ENCODE assay signal across 8 cellular contexts in genomic region chr16:69132424-69133252, GRCh38. TPM values are rescaled to one million over a fixed set of nuclear protein-coding genes. Genes with fewer than 3 reads are reported as not detected.
A peak's percentile ranks its signal among the peaks of the same experiment; 100 is the strongest.
DNase-seq lines count a peak whose midpoint lies in the region; ATAC-seq and TF ChIP-seq lines count a peak whose summit lies in the region.

Gene CHTF8 (minus strand): TSS chr16:69132588. CDS start chr16:69121458, 11,130 bp downstream.
Gene UTP4 (plus strand): TSS chr16:69132649. CDS start chr16:69133460, 811 bp downstream.

- peaks cover 7% of the 10 kb centered on the region for H3K36me3 ChIP-seq in CD8-positive, alpha-beta T cell (ENCODE audit: insufficient read depth, low read length)
- peaks cover 34% of the 10 kb centered on the region for H3K36me3 ChIP-seq in OCI-LY3 (replicated peaks; ENCODE audit: low read depth, low read length)
- no peaks in the 10 kb centered on the region for H3K36me3 ChIP-seq in mucosa of descending colon (ENCODE audit: low read depth)

- H3K4me2 ChIP-seq in OCI-LY3 (ENCODE audit: low read length) = peak within 1 kb of the TSS; percentile 91

- TF ChIP-seq CTCF in CD8-positive, alpha-beta T cell (IDR thresholded peaks at IDR 0.05) = no peak
- TF ChIP-seq CTCF in OCI-LY3 (IDR thresholded peaks at IDR 0.05; ENCODE audit: low read depth, low read length) (no peak), epithelial cell of esophagus (IDR thresholded peaks at IDR 0.05; ENCODE audit: insufficient read depth, low read depth, low read length, missing control alignments) (no peak), mucosa of descending colon (IDR thresholded peaks at IDR 0.05) (no peak)

- H3K4me3 Mint-ChIP-seq in CD8-positive, alpha-beta T cell = peak within 1 kb of the TSS; percentile 94

- H3K27ac ChIP-seq in CD8-positive, alpha-beta T cell (ENCODE audit: low read depth, low read length) = peak within 1 kb of the TSS; percentile 77
- H3K27ac ChIP-seq in OCI-LY3 (ENCODE audit: low read length) = peak within 1 kb of the TSS; percentile 78

- H3K9me3 ChIP-seq in CD8-positive, alpha-beta T cell (ENCODE audit: low read length) = no peaks in the 10 kb centered on the region
- H3K9me3 ChIP-seq in OCI-LY3 (ENCODE audit: insufficient read depth, low read length) = no peaks in the 10 kb centered on the region
- H3K9me3 ChIP-seq in mucosa of descending colon = no peaks in the 10 kb centered on the region

- no peaks in the 10 kb centered on the region for H3K9me3 Mint-ChIP-seq in CD8-positive, alpha-beta T cell

- no peaks in the 10 kb centered on the region for H3K27me3 Mint-ChIP-seq in CD8-positive, alpha-beta T cell (ENCODE audit: low read depth)

- intact Hi-C loops in CD8-positive, alpha-beta T cell (cut with DNase I, micrococcal nuclease) = loop anchor here (1.0 to 10.0 kb wide), 8 partner anchors 54 to 885 kb away; partner anchors contain the start of genes SNTB2 (in 2 of the 2), NFAT5 (in 1 of the 2), PDF (in 1 of the 2) and PLA2G15 (in 1 of the 2)
- intact Hi-C loops in mucosa of descending colon (cut with DNase I, micrococcal nuclease) = no loop called here

- DNase-seq in CD8-positive, alpha-beta T cell = peak; percentile 69 to 88 (median 83)
- peak; percentile 93 for DNase-seq in activated CD8-positive, alpha-beta memory T cell treated with anti-CD3 and anti-CD28 coated beads, Interleukin-2, amount 50 U/mL, for 48 hours
- DNase-seq in epithelial cell of esophagus (ENCODE audit: low read depth) = peak; percentile 88
- peak; percentile 89 to 93 (median 91) for DNase-seq in mucosa of descending colon
- peak; percentile 68 to 69 for DNase-seq in stimulated activated CD8-positive, alpha-beta memory T cell treated with anti-CD3 and anti-CD28 coated beads, Interleukin-4, amount 100 ng/mL, for 1 hour (ENCODE audit: low read depth in 2 of 2, low spot score in 1 of 2)

- CTCF ChIA-PET in CD8-positive, alpha-beta T cell (lab: Charles Lee) = interaction anchor here (0.6 to 2.0 kb wide), 5 partner anchors 9 to 155 kb away, joined by 3 to 7 read pairs (median 5); partner anchors contain the start of gene SNTB2

- peak within 1 kb of the TSS; percentile 92 for H3K4me3 ChIP-seq in CD8-positive, alpha-beta T cell (ENCODE audit: low read depth, low read length)
- H3K4me3 ChIP-seq in OCI-LY3 (ENCODE audit: low read length) = peak within 1 kb of the TSS; percentile 94
- peak within 1 kb of the TSS; percentile 86 for H3K4me3 ChIP-seq in epithelial cell of esophagus (ENCODE audit: low read length)
- peak within 1 kb of the TSS; percentile 72 for H3K4me3 ChIP-seq in mucosa of descending colon

- peaks cover 65% of the 10 kb centered on the region for H3K4me1 Mint-ChIP-seq in CD8-positive, alpha-beta T cell (ENCODE audit: low read depth)

- H2AFZ ChIP-seq in OCI-LY3 (ENCODE audit: low read depth, low read length) = peak within 1 kb of the TSS; percentile 22; the same call in 1 of the 2 replicates

- H3K4me1 ChIP-seq in CD8-positive, alpha-beta T cell (ENCODE audit: insufficient read depth, low read length) = peaks cover 26% of the 10 kb centered on the region
- H3K4me1 ChIP-seq in OCI-LY3 (ENCODE audit: low read length) (peaks cover 18% of the 10 kb centered on the region), mucosa of descending colon (ENCODE audit: low read depth) (peaks cover 15% of the 10 kb centered on the region)

- peak; percentile 85 for ATAC-seq in CD8-positive, alpha-beta T cell
- ATAC-seq in GM19438 (IDR thresholded peaks at IDR 0.05; ENCODE audit: low read depth, unreplicated experiment) (peak; percentile 89), HG03571 (IDR thresholded peaks at IDR 0.05; ENCODE audit: unreplicated experiment) (peak; percentile 88), mucosa of descending colon (peak; percentile 96)

- H4K20me1 ChIP-seq in OCI-LY3 (ENCODE audit: insufficient read depth, low read length) = peaks cover 23% of the 10 kb centered on the region

- H3K27me3 ChIP-seq in CD8-positive, alpha-beta T cell (ENCODE audit: insufficient read depth, low read length) = no peaks in the 10 kb centered on the region
- no peaks in the 10 kb centered on the region for H3K27me3 ChIP-seq in OCI-LY3 (ENCODE audit: low read depth, low read length)

- H3K36me3 Mint-ChIP-seq in CD8-positive, alpha-beta T cell = peaks cover 30% of the 10 kb centered on the region

- peak within 1 kb of the TSS; percentile 95 for H3K27ac Mint-ChIP-seq in CD8-positive, alpha-beta T cell

- H3K9ac ChIP-seq in OCI-LY3 (ENCODE audit: low read length) = peak within 1 kb of the TSS; percentile 97

- POLR2A ChIA-PET in CD8-positive, alpha-beta T cell (lab: Charles Lee) = interaction anchor here (0.6 to 1.2 kb wide), 6 partner anchors 9 to 939 kb away, joined by 3 read pairs; partner anchors contain the start of gene SNTB2

- peaks cover 96% of the 10 kb centered on the region for H3K79me2 ChIP-seq in OCI-LY3 (ENCODE audit: low read length)

RNA-seq across cellular contexts. Expression of gene CHTF8, which starts in this region (rescaled TPM):
- total RNA-seq in CD8-positive, alpha-beta T cell = 10 to 100 TPM; 26.2 to 28.8 TPM
- total RNA-seq in mucosa of descending colon = 100 to 1,000 TPM in 1 of 3 donors, 10 to 100 TPM in 2; 88.5 to 107 (median 94.5) TPM

RNA-seq across cellular contexts. Expression of gene UTP4, which starts in this region (rescaled TPM):
- total RNA-seq in CD8-positive, alpha-beta T cell = 10 to 100 TPM; 45.8 to 48.7 TPM
- 10 to 100 TPM; 18.6 to 33.2 (median 24.6) TPM for total RNA-seq in mucosa of descending colon

Comparison
In these comparisons a context has a peak if more than half of its experiments do, and no peak if none do; other contexts are left out.
1. Peak in every context shown above with its lines: DNase-seq, ATAC-seq, H3K4me3 ChIP-seq and H3K27ac ChIP-seq.
2. intact Hi-C loops: an anchor here in CD8-positive, alpha-beta T cell (1.0 to 10.0 kb wide); none called in mucosa of descending colon.